Comparison of ENCODE assay signal across 32 cellular contexts in the genomic region with DNA sequence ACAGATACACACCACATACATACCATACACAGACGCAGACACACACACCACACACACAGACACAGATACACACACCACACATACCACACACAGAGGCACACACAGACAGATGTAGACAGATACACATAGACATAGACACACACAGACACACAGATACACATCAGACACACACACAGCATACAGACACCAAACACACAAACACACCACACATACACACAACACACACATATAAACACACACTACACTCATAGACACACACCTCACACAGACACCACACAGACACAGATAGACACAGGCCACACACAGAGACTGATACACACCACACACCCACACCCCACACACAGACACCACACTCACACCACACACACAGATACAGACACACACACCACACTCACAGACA. TPM values are rescaled to one million over a fixed set of nuclear protein-coding genes. Genes with fewer than 3 reads are reported as not detected.
"Had no signal": no experiment of that assay in that cellular context is flagged by ENCODE, and none has a peak within 500 bp of the region (broad histone marks: within the 10 kb centered on the region; RNA-seq: fewer than 3 reads in every experiment).

No MANE protein-coding gene starts in this region.

- H3K9me3 ChIP-seq: suprapubic skin, vagina had no signal

- H3K4me2 ChIP-seq: hepatocyte, smooth muscle cell had no signal

- H3K27ac ChIP-seq: coronary artery, esophagus muscularis mucosa, foreskin keratinocyte, gastroesophageal sphincter, heart left ventricle, hepatocyte, parathyroid adenoma, suprapubic skin, transverse colon, vagina had no signal

- H3K36me3 ChIP-seq: esophagus muscularis mucosa, gastroesophageal sphincter, heart left ventricle, suprapubic skin, transverse colon, vagina had no signal

- H3K9ac ChIP-seq: parathyroid adenoma had no signal

- H3K27me3 ChIP-seq: foreskin keratinocyte, hepatocyte, vagina had no signal

- H3K4me1 ChIP-seq: esophagus muscularis mucosa, foreskin keratinocyte, gastroesophageal sphincter, transverse colon, vagina had no signal

- H3K4me3 ChIP-seq: coronary artery, esophagus muscularis mucosa, gastroesophageal sphincter, heart left ventricle, hepatocyte, lung, mucosa of descending colon, smooth muscle cell, suprapubic skin, transverse colon, vagina had no signal

- FAIRE-seq: endothelial cell of umbilical vein, islet of Langerhans had no signal

- ATAC-seq: foreskin keratinocyte; gastroesophageal sphincter; heart left ventricle; mucosa of descending colon; natural killer cell treated with Interleukin-12 subunit alpha and Interleukin-12 subunit beta and Interleukin-15 and Interleukin-18, amount 100 ng/mL, for 72 hours; sciatic nerve; stimulated activated naive CD8-positive, alpha-beta T cell treated with anti-CD3 and anti-CD28 coated beads, Interleukin-15, amount 100 ng/mL, for 72 hours had no signal

- H2AFZ ChIP-seq: hepatocyte, parathyroid adenoma had no signal

- DNase-seq: dermis blood vessel endothelial cell; effector memory CD4-positive, alpha-beta T cell; foreskin keratinocyte; kidney glomerular epithelial cell; naive B cell; stimulated activated CD4-positive, alpha-beta T cell treated with anti-CD3 and anti-CD28 coated beads, Interleukin-12 subunit alpha, Interleukin-12 subunit beta, amount 100 ng/mL, for 4 hours; stimulated activated CD4-positive, alpha-beta T cell treated with anti-CD3 and anti-CD28 coated beads, Interleukin-1b, Interleukin-23, amount 100 ng/mL, for 48 hours; stimulated activated CD4-positive, alpha-beta T cell treated with anti-CD3 and anti-CD28 coated beads, Interleukin-4, amount 100 ng/mL, for 1 hour; stimulated activated CD8-positive, alpha-beta memory T cell treated with anti-CD3 and anti-CD28 coated beads, Interleukin-4, amount 100 ng/mL, for 48 hours; stimulated activated naive CD4-positive, alpha-beta T cell; stimulated activated naive CD8-positive, alpha-beta T cell treated with anti-CD3 and anti-CD28 coated beads, Interleukin-15, amount 100 ng/mL, for 72 hours; transverse colon had no signal

- H3K79me2 ChIP-seq: hepatocyte had no signal

RNA-seq across cellular contexts. Expression of gene SLC7A10, which starts 24.9 kb away (rescaled TPM):
- total RNA-seq: endothelial cell of umbilical vein; epithelial cell of proximal tubule; esophagus muscularis mucosa; fibroblast of lung; foreskin keratinocyte; gastroesophageal sphincter; liver; mucosa of descending colon; natural killer cell treated with Interleukin-12 subunit alpha and Interleukin-12 subunit beta and Interleukin-15 and Interleukin-18, amount 100 ng/mL, for 72 hours; osteoblast; smooth muscle cell; ureter had no signal
- polyA plus RNA-seq: endothelial cell of umbilical vein, fibroblast of lung, foreskin keratinocyte, liver had no signal

RNA-seq across cellular contexts. Expression of gene CEBPA, which starts 51.8 kb away (rescaled TPM):
- total RNA-seq: endothelial cell of umbilical vein had no signal
- polyA plus RNA-seq: fibroblast of lung had no signal

RNA-seq across cellular contexts. Expression of gene LRP3, which starts 56.4 kb away (rescaled TPM):
- total RNA-seq: natural killer cell treated with Interleukin-12 subunit alpha and Interleukin-12 subunit beta and Interleukin-15 and Interleukin-18, amount 100 ng/mL, for 72 hours had no signal
